ENCODE assay signal across 1 cellular context in genomic region chr2:32356735-32357544, GRCh38.
TF ChIP-seq lines count a peak whose summit lies in the region.

TSS of gene BIRC6 (plus strand) at chr2:32357023. CDS start at chr2:32357162, 139 bp downstream.

TF ChIP-seq in H1, 55 proteins besides CTCF, POLR2A, EP300 and RAD21:
- TF ChIP-seq MAX (IDR thresholded peaks at IDR 0.05) (peak; percentile 85), PHF8 (conservative IDR thresholded peaks at IDR 0.05; ENCODE audit: low read depth, low read length) (peak; percentile 84), HDAC2 (IDR thresholded peaks at IDR 0.05; ENCODE audit: borderline replicate concordance in 1 of 2, low read depth in 2 of 2, low read length in 2 of 2) (peak in 1 of 2 experiments; percentile 26; a peak in 1 of 4 replicates), SUZ12 (IDR thresholded peaks at IDR 0.05; ENCODE audit: low read length) (0 out of 2 replicates have a peak, but pooled peaks have one; percentile 22), RBBP5 (IDR thresholded peaks at IDR 0.05; ENCODE audit: borderline replicate concordance, low read depth, low read length) (peak; percentile 75), SIN3A (conservative IDR thresholded peaks at IDR 0.05 in 1 of 2, IDR thresholded peaks at IDR 0.05 in 1 of 2; ENCODE audit: low read depth in 1 of 2, low read length in 2 of 2) (peak in 1 of 2 experiments; percentile 91; a peak in 2 of 4 replicates), NRF1 (IDR thresholded peaks at IDR 0.05; ENCODE audit: low read depth, low read length) (peak; percentile 63), HDAC6 (IDR thresholded peaks at IDR 0.05; ENCODE audit: low read depth, low read length) (no peak), TBP (IDR thresholded peaks at IDR 0.05; ENCODE audit: low read depth, low read length) (peak; percentile 87), CBX8 (IDR thresholded peaks at IDR 0.05; ENCODE audit: borderline replicate concordance, low read depth, low read length) (no peak), KDM5A (IDR thresholded peaks at IDR 0.05; ENCODE audit: low read length) (no peak), TAF1 (IDR thresholded peaks at IDR 0.05; ENCODE audit: low read depth, low read length) (peak; percentile 76), CHD1 (IDR thresholded peaks at IDR 0.05; ENCODE audit: low read depth, low read length) (no peak), POLR2AphosphoS5 (IDR thresholded peaks at IDR 0.05; ENCODE audit: low read depth, low read length) (peak; percentile 85), CREB1 (IDR thresholded peaks at IDR 0.05) (peak; percentile 80), KDM4A (IDR thresholded peaks at IDR 0.05; ENCODE audit: low read depth, low read length, severe bottlenecking) (peak; percentile 69), EZH2 (IDR thresholded peaks at IDR 0.05; ENCODE audit: low read depth, low read length, severe bottlenecking) (no peak), GTF2F1 (IDR thresholded peaks at IDR 0.05; ENCODE audit: borderline replicate concordance, low read depth, low read length) (peak; percentile 10; the same call in 1 of the 2 replicates), ASH2L (IDR thresholded peaks at IDR 0.05; ENCODE audit: low read length) (peak; percentile 97), YY1 (IDR thresholded peaks at IDR 0.05; ENCODE audit: low read depth, low read length) (peak; percentile 88), BACH1 (IDR thresholded peaks at IDR 0.05; ENCODE audit: low read length) (peak; percentile 52; the same call in 1 of the 2 replicates), TCF12 (IDR thresholded peaks at IDR 0.05; ENCODE audit: low read depth, low read length) (0 out of 2 replicates have a peak, but pooled peaks have one; percentile 56), NANOG (IDR thresholded peaks at IDR 0.05; ENCODE audit: insufficient read depth, low read depth, low read length, poor library complexity, severe bottlenecking) (peak; percentile 3), GABPA (IDR thresholded peaks at IDR 0.05; ENCODE audit: borderline replicate concordance, insufficient read depth, low read length) (peak; percentile 81; the same call in 1 of the 2 replicates), POU5F1 (IDR thresholded peaks at IDR 0.05; ENCODE audit: low read depth, low read length) (no peak), FOSL1 (IDR thresholded peaks at IDR 0.05; ENCODE audit: insufficient read depth, low read depth, low read length) (0 out of 2 replicates have a peak, but pooled peaks have one; percentile 9), CHD2 (IDR thresholded peaks at IDR 0.05; ENCODE audit: low read length) (no peak), TAF7 (optimal IDR thresholded peaks at IDR 0.05; ENCODE audit: borderline replicate concordance, low read depth, low read length) (peak; percentile 18), KDM1A (IDR thresholded peaks at IDR 0.05; ENCODE audit: borderline replicate concordance, low read length) (peak; percentile 88; the same call in 1 of the 2 replicates)
